2 cellular contexts compared by ENCODE assay signal in genomic region chr1:52715296-52715695, GRCh38. TPM values are rescaled to one million over a fixed set of nuclear protein-coding genes. Genes with fewer than 3 reads are reported as not detected.
DNase-seq lines count a peak whose midpoint lies in the region.

No MANE protein-coding gene starts in this region.

- DNase-seq in mesenteric fat pad (ENCODE audit: low spot score) (peak; percentile 8), putamen (ENCODE audit: low spot score) (peak; percentile 47)

RNA-seq across cellular contexts. Expression of gene ZYG11B, which starts 11.0 kb away (rescaled TPM):
- 33.0 TPM for total RNA-seq in mesenteric fat pad

RNA-seq across cellular contexts. Expression of gene COA7, which starts 17.1 kb away (rescaled TPM):
- 24.5 TPM for total RNA-seq in mesenteric fat pad
